2 cellular contexts compared by ENCODE assay signal in the genomic region with DNA sequence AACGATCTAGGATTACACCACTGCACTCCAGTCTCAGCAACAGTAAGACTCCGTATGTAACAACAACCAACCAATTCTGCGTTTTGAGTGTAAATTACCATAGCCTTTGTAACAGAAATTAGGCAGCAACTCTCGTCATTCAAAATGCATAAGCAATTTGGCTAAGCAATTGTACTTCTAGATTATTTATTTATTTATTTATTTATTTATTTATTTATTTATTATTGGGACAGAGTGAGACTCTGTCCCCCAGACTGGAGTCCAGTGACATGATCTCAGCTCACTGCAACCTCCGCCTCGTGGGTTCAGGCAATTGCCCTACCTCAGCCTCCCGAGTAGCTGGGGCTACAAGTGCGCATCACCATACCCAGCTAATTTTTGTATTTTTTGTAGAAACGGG.
DNase-seq lines count a peak whose midpoint lies in the region; ATAC-seq, FAIRE-seq and TF ChIP-seq lines count a peak whose summit lies in the region.
"Not testable (repeated sequence)": the region's sequence is repeated elsewhere in the genome, so short reads cannot be mapped to it uniquely, and the experiment has no call there.

No MANE protein-coding gene starts in this region.

- H3K4me3 ChIP-seq in A549; HEK293 (ENCODE audit: low read depth, low read length): not testable (repeated sequence)

- H3K4me1 ChIP-seq in A549; HEK293 (ENCODE audit: control insufficient read depth, insufficient read depth, low read length): not testable (repeated sequence)

- not testable (repeated sequence) for H3K4me2 ChIP-seq in A549

- not testable (repeated sequence) for TF ChIP-seq CTCF in A549 (IDR thresholded peaks at IDR 0.05); HEK293 (tag by site-specific recombination; IDR thresholded peaks at IDR 0.05)

- not testable (repeated sequence) for DNase-seq in A549 (ENCODE audit: low read depth in 1 of 2, low spot score in 1 of 2)

- WGBS in A549 (ENCODE audit: missing lambda C conversion rate): 42% methylated on average over 6 of the region's 9 CpGs

- not testable (repeated sequence) for H3K9me3 ChIP-seq in A549; HEK293 (ENCODE audit: control insufficient read depth, insufficient read depth, low read depth, low read length)

- TF ChIP-seq POLR2A in A549 (IDR thresholded peaks at IDR 0.05; ENCODE audit: low read length): not testable (repeated sequence)

- not testable (repeated sequence) for TF ChIP-seq RAD21 in A549 (conservative IDR thresholded peaks at IDR 0.05 in 1 of 2, IDR thresholded peaks at IDR 0.05 in 1 of 2)

- TF ChIP-seq EP300 in A549 (IDR thresholded peaks at IDR 0.05): not testable (repeated sequence)

- CTCF ChIA-PET in A549 (lab: Yijun Ruan, JAX); HEK293 (lab: Yijun Ruan, JAX): not testable (repeated sequence)

- not testable (repeated sequence) for FAIRE-seq in A549 (lab: Jason Lieb, UNC)

- not testable (repeated sequence) for H3K36me3 ChIP-seq in HEK293 (ENCODE audit: control insufficient read depth in 2 of 2, insufficient read depth in 1 of 2, low read length in 2 of 2)

- ATAC-seq in A549: not testable (repeated sequence)

- POLR2A ChIA-PET in A549 (lab: Yijun Ruan, JAX); HEK293 (lab: Yijun Ruan, JAX): not testable (repeated sequence)

- H3K27ac ChIP-seq in A549; HEK293 (ENCODE audit: extremely low read depth, low read depth, low read length): not testable (repeated sequence)

TF ChIP-seq in A549, 52 proteins besides CTCF, POLR2A, EP300 and RAD21:
- peak; percentile 96 for TF ChIP-seq ZC3H11A (IDR thresholded peaks at IDR 0.05)

TF ChIP-seq in HEK293, 187 proteins besides CTCF, POLR2A, EP300 and RAD21:
- TF ChIP-seq ZNF426 (tag by site-specific recombination; IDR thresholded peaks at IDR 0.05) (peak; percentile 39), ZNF555 (tag by site-specific recombination; conservative IDR thresholded peaks at IDR 0.05) (peak; percentile 29), ZNF518A (tag by site-specific recombination; conservative IDR thresholded peaks at IDR 0.05; ENCODE audit: low read depth) (peak; percentile 67), ZNF394 (tag by site-specific recombination; IDR thresholded peaks at IDR 0.05; ENCODE audit: borderline replicate concordance) (peak; percentile 61; the same call in 1 of the 2 replicates), ZBTB8A (tag by site-specific recombination; IDR thresholded peaks at IDR 0.05) (0 out of 2 replicates have a peak, but pooled peaks have one; percentile 36), ZNF623 (tag by site-specific recombination; IDR thresholded peaks at IDR 0.05) (0 out of 2 replicates have a peak, but pooled peaks have one; percentile 35)
